Comparison of ENCODE assay signal across 26 cellular contexts in genomic region chr1:230819976-230820375, GRCh38.
"Had no signal": no experiment of that assay in that cellular context is flagged by ENCODE, and none has a peak within 500 bp of the region (broad histone marks: within the 10 kb centered on the region; RNA-seq: fewer than 3 reads in every experiment).

No MANE protein-coding gene starts in this region.

- H3K4me3 ChIP-seq: adrenal gland, breast epithelium, Peyer's patch, SJSA1 had no signal

- DNase-seq: activated CD4-positive, alpha-beta T cell treated with anti-CD3 and anti-CD28 coated beads for 48 hours; activated CD4-positive, alpha-beta T cell treated with anti-CD3 and anti-CD28 coated beads, Interleukin-2, amount 50 U/mL, for 48 hours; activated CD8-positive, alpha-beta memory T cell treated with anti-CD3 and anti-CD28 coated beads, Interleukin-2, amount 50 U/mL, for 4 hours; activated gamma-delta T cell treated with Interleukin-2 at 50 U/mL for 16 hours; activated naive CD4-positive, alpha-beta T cell treated with anti-CD3 and anti-CD28 coated beads, Interleukin-2, amount 50 U/mL, for 16 hours; activated naive CD8-positive, alpha-beta T cell treated with anti-CD3 and anti-CD28 coated beads, Interleukin-2, amount 10 ng/mL, durations not matched to agents 7 days and 5 days; activated T-cell treated with anti-CD3 and anti-CD28 coated beads, Interleukin-2, amount 50 U/mL, for 72 hours; adrenal gland; aorta; NCI-H1092; NCI-H1417 treated with DMSO at 0.1 percent for 48 hours; NCI-H2029 treated with DMSO at 0.1 percent for 48 hours; NCI-H345; NCI-H510A; NCI-H526 treated with DMSO at 0.1 percent for 48 hours; NK-92 treated with Interleukin-12 subunit alpha and Interleukin-12 subunit beta, amount 100 ng/mL, for 24 hours; OCI-M1; Peyer's patch; Right ventricle myocardium superior; SW 1271 had no signal

- H3K27ac ChIP-seq: adrenal gland, breast epithelium, KMS-11, Peyer's patch, RWPE1, SJSA1 had no signal

- H3K9me3 ChIP-seq: adrenal gland, breast epithelium, Peyer's patch, SJSA1 had no signal

- H3K36me3 ChIP-seq: adrenal gland, breast epithelium, Peyer's patch, SJSA1 had no signal

- H3K27ac Mint-ChIP-seq: activated naive CD8-positive, alpha-beta T cell treated with anti-CD3 and anti-CD28 coated beads, Interleukin-2, amount 10 ng/mL, durations not matched to agents 7 days and 5 days; activated T-cell treated with anti-CD3 and anti-CD28 coated beads, Interleukin-2, amount 50 U/mL, for 72 hours; activated T-helper 2 cell treated with anti-CD3 and anti-CD28 coated beads, Interferon-gamma antibody, Interleukin-2, Interleukin-4, amounts not matched to agents 10 μg/mL and 5 μg/mL and 100 μg/mL, durations not matched to agents 14 hours and 24 hours and 36 hours had no signal

- H3K9ac ChIP-seq: KMS-11 had no signal

- H3K27me3 ChIP-seq: adrenal gland, breast epithelium, Peyer's patch, SJSA1 had no signal

- H3K4me2 ChIP-seq: KMS-11 had no signal

- H3K4me3 Mint-ChIP-seq: activated naive CD8-positive, alpha-beta T cell treated with anti-CD3 and anti-CD28 coated beads, Interleukin-2, amount 10 ng/mL, durations not matched to agents 7 days and 5 days; activated T-cell treated with anti-CD3 and anti-CD28 coated beads, Interleukin-2, amount 50 U/mL, for 72 hours; central memory CD8-positive, alpha-beta T cell had no signal

- H3K4me1 Mint-ChIP-seq: activated naive CD8-positive, alpha-beta T cell treated with anti-CD3 and anti-CD28 coated beads, Interleukin-2, amount 10 ng/mL, durations not matched to agents 7 days and 5 days; central memory CD8-positive, alpha-beta T cell had no signal

- H3K36me3 Mint-ChIP-seq: activated naive CD8-positive, alpha-beta T cell treated with anti-CD3 and anti-CD28 coated beads, Interleukin-2, amount 10 ng/mL, durations not matched to agents 7 days and 5 days had no signal

- H3K9me3 Mint-ChIP-seq: activated naive CD8-positive, alpha-beta T cell treated with anti-CD3 and anti-CD28 coated beads, Interleukin-2, amount 10 ng/mL, durations not matched to agents 7 days and 5 days; activated T-cell treated with anti-CD3 and anti-CD28 coated beads, Interleukin-2, amount 50 U/mL, for 72 hours; activated T-helper 2 cell treated with anti-CD3 and anti-CD28 coated beads, Interferon-gamma antibody, Interleukin-2, Interleukin-4, amounts not matched to agents 10 μg/mL and 5 μg/mL and 100 μg/mL, durations not matched to agents 14 hours and 24 hours and 36 hours; central memory CD8-positive, alpha-beta T cell had no signal
